ENCODE assay signal across 27 cellular contexts in genomic region chr10:100835810-100836209, GRCh38.
"Had no signal": no experiment of that assay in that cellular context is flagged by ENCODE, and none has a peak within 500 bp of the region (broad histone marks: within the 10 kb centered on the region; RNA-seq: fewer than 3 reads in every experiment).

No MANE protein-coding gene starts in this region.

- H3K9me3 ChIP-seq: stomach, suprapubic skin, testis, thyroid gland, transverse colon, upper lobe of left lung, upper lobe of right lung, uterus, vagina had no signal

- H3K4me1 ChIP-seq: stomach, suprapubic skin, testis, thyroid gland, tibial artery, tibial nerve, transverse colon, upper lobe of left lung, upper lobe of right lung, uterus, vagina had no signal

- ATAC-seq: stimulated activated effector memory CD8-positive, alpha-beta T cell treated with anti-CD3 and anti-CD28 coated beads, Interleukin-12 subunit alpha, Interleukin-12 subunit beta, amount 100 ng/mL, for 72 hours; stimulated activated memory B cell treated with anti-CD40 and anti-IgM and Interleukin-4, amounts not matched to agents 10 μg/mL and 1 μg/mL and 100 μg/mL, for 72 hours; stimulated activated naive B cell treated with anti-CD40 and anti-IgM and Interleukin-4, amounts not matched to agents 10 μg/mL and 1 μg/mL and 100 μg/mL, for 72 hours; stimulated activated naive CD8-positive, alpha-beta T cell treated with anti-CD3 and anti-CD28 coated beads, Interleukin-15, amount 100 ng/mL, for 72 hours; stimulated activated naive CD8-positive, alpha-beta T cell treated with anti-CD3 and anti-CD28 coated beads, Interleukin-15, Interleukin-2, amounts not matched to agents 100 U/mL and 50 U/mL, for 24 hours; upper lobe of right lung had no signal

- FAIRE-seq: urothelium cell line had no signal

- H3K4me3 ChIP-seq: stomach, suprapubic skin, testis, thoracic aorta, thyroid gland, tibial artery, tibial nerve, transverse colon, upper lobe of left lung, upper lobe of right lung, uterus, vagina had no signal

- H3K36me3 ChIP-seq: stomach, suprapubic skin, thoracic aorta, thyroid gland, tibial artery, tibial nerve, transverse colon, upper lobe of left lung, upper lobe of right lung, uterus, vagina had no signal

- H3K27ac ChIP-seq: stomach, suprapubic skin, testis, thoracic aorta, thyroid gland, tibial artery, tibial nerve, transverse colon, upper lobe of left lung, upper lobe of right lung, uterus, vagina had no signal

- H3K27me3 ChIP-seq: testis, thyroid gland, uterus had no signal

- DNase-seq: stimulated activated CD4-positive, alpha-beta T cell treated with anti-CD3 and anti-CD28 coated beads, Interleukin-2, amount 100 ng/mL, for 48 hours; stimulated activated CD4-positive, alpha-beta T cell treated with anti-CD3 and anti-CD28 coated beads, Interleukin-4, amount 100 ng/mL, for 1 hour; stimulated activated CD4-positive, alpha-beta T cell treated with anti-CD3 and anti-CD28 coated beads, Interleukin-4, amount 100 ng/mL, for 24 hours; stimulated activated CD4-positive, alpha-beta T cell treated with anti-CD3 and anti-CD28 coated beads, Interleukin-4, amount 100 ng/mL, for 4 hours; stimulated activated CD8-positive, alpha-beta memory T cell treated with anti-CD3 and anti-CD28 coated beads, Interleukin-4, amount 100 ng/mL, for 48 hours; stimulated activated naive B cell treated with anti-CD40 and anti-IgM and Interleukin-4, amounts not matched to agents 10 μg/mL and 1 μg/mL and 100 μg/mL, for 72 hours; stimulated activated naive CD4-positive, alpha-beta T cell; stimulated activated naive CD4-positive, alpha-beta T cell treated with Interleukin-2 at 50 U/mL for 16 hours; stimulated activated naive CD8-positive, alpha-beta T cell treated with anti-CD3 and anti-CD28 coated beads, Interleukin-15, amount 100 ng/mL, for 72 hours; stimulated activated naive CD8-positive, alpha-beta T cell treated with anti-CD3 and anti-CD28 coated beads, Interleukin-15, Interleukin-2, amounts not matched to agents 100 U/mL and 50 U/mL, for 24 hours; stomach; substantia nigra; testis; thyroid gland; tibial artery; transverse colon; trophoblast cell; upper lobe of left lung; upper lobe of right lung; uterus had no signal
